In the genomic region with DNA sequence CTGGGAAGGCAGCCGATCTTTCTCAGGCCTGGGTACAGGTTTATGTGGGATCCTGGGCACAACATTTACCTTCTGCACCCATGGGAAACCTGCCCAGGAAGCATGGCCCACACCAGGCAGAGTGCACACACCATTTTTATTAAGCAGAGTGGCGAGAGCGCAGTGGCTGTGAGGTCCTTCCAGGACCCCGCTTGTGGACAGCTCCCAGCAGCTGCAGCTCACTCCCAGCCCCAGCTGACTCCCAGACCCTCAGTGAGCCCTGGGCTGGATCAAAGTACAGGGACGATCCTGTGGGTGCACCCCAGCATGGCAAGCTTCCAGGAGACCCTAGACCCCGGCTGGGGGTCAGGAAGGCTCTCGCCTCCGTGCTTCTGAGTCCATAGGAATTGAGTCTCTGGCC, we compare ENCODE assay signal across 16 cellular contexts.
DNase-seq lines count a peak whose midpoint lies in the region; ATAC-seq and TF ChIP-seq lines count a peak whose summit lies in the region.
"Had no signal": no experiment of that assay in that cellular context is flagged by ENCODE, and none has a peak within 500 bp of the region (broad histone marks: within the 10 kb centered on the region; RNA-seq: fewer than 3 reads in every experiment).

No MANE protein-coding gene starts in this region.

- no peak for ATAC-seq in Panc1
- no peak for ATAC-seq in HG02973 (IDR thresholded peaks at IDR 0.05; ENCODE audit: unreplicated experiment)
- ATAC-seq: naive thymus-derived CD4-positive, alpha-beta T cell had no signal

- H2BK15ac ChIP-seq in mesenchymal stem cell (ENCODE audit: low read depth, poor library complexity, severe bottlenecking), result no peak overlapping the region

- POLR2A ChIA-PET in Panc1 (lab: Charles Lee), result no interaction called here

- H2BK120ac ChIP-seq in mesenchymal stem cell (ENCODE audit: low read depth, low read length), result no peak overlapping the region

- peak; percentile 67 for DNase-seq in ELF-1 (ENCODE audit: low read depth, low spot score)
- DNase-seq in Panc1 (ENCODE audit: low read depth, low spot score), result no peak
- DNase-seq in fibroblast of pulmonary artery (ENCODE audit: low read depth), result peak; percentile 34
- DNase-seq in mesenchymal stem cell, result peak; percentile 6
- no peak for DNase-seq in hippocampal formation (lab: John Stamatoyannopoulos, UW)
- no peak for DNase-seq in HUDEP-2 (lab: John Stamatoyannopoulos, UW; ENCODE audit: unreplicated experiment in 76 of 76)
- no peak for DNase-seq in NCI-H128 (lab: John Stamatoyannopoulos, UW; ENCODE audit: unreplicated experiment)
- DNase-seq: activated CD4-positive, alpha-beta T cell treated with anti-CD3 and anti-CD28 coated beads, Interleukin-2, amount 50 U/mL, for 48 hours; hypothalamus; naive thymus-derived CD4-positive, alpha-beta T cell; NCI-H1417 treated with DMSO at 0.1 percent for 48 hours; NCI-H748 treated with DMSO at 0.1 percent for 48 hours; stimulated activated CD4-positive, alpha-beta T cell treated with anti-CD3 and anti-CD28 coated beads, Interleukin-12 subunit alpha, Interleukin-12 subunit beta, amount 100 ng/mL, for 4 hours; stimulated activated CD8-positive, alpha-beta memory T cell treated with anti-CD3 and anti-CD28 coated beads, Interleukin-4, amount 100 ng/mL, for 48 hours; SW 1271 had no signal

- no peak overlapping the region for H3K4ac ChIP-seq in mesenchymal stem cell (ENCODE audit: low read depth in 1 of 2, low read length in 2 of 2)

- CTCF ChIA-PET in Panc1 (lab: Charles Lee), result interaction anchor here (0.6 kb wide), 1 partner anchor 26 kb away, joined by 4 read pairs; no protein-coding TSS in a partner anchor

- H3K9ac ChIP-seq in mesenchymal stem cell (ENCODE audit: low read length), result no peak overlapping the region

- no peak overlapping the region for H3K4me2 ChIP-seq in mesenchymal stem cell (ENCODE audit: low read length, poor library complexity, severe bottlenecking)

- H4K91ac ChIP-seq in mesenchymal stem cell (ENCODE audit: low read length), result no peak overlapping the region

- H3K36me3 ChIP-seq in Panc1 (ENCODE audit: control insufficient read depth, insufficient read depth, low read length) (no peaks in the 10 kb centered on the region), mesenchymal stem cell (ENCODE audit: control insufficient read depth in 1 of 2, insufficient read depth in 2 of 2, low read depth in 1 of 2, low read length in 2 of 2) (no peaks in the 10 kb centered on the region)

- H3K27ac ChIP-seq in Panc1 (ENCODE audit: low read length), result peak overlapping the region; percentile 17; the same call in 1 of the 2 replicates
- no peak overlapping the region for H3K27ac ChIP-seq in mesenchymal stem cell (ENCODE audit: low read length, poor library complexity, severe bottlenecking)

- no peaks in the 10 kb centered on the region for H3K79me1 ChIP-seq in mesenchymal stem cell (replicated peaks; ENCODE audit: low read length, poor library complexity, severe bottlenecking)

- no peak overlapping the region for H3K14ac ChIP-seq in mesenchymal stem cell (ENCODE audit: low read length in 2 of 2)

- H3K4me3 ChIP-seq in Panc1 (ENCODE audit: low read depth in 2 of 2, low read length in 2 of 2) (no peak overlapping the region), fibroblast of pulmonary artery (replicated peaks; ENCODE audit: low read depth, low read length) (no peak overlapping the region), mesenchymal stem cell (ENCODE audit: insufficient read depth in 1 of 2, low read depth in 1 of 2, low read length in 2 of 2) (no peak overlapping the region)

- no peak overlapping the region for H3K23ac ChIP-seq in mesenchymal stem cell (ENCODE audit: low read length in 2 of 2)

- H3K9me3 ChIP-seq in Panc1 (ENCODE audit: control insufficient read depth, insufficient read depth, low read depth, low read length) (no peaks in the 10 kb centered on the region), mesenchymal stem cell (ENCODE audit: control insufficient read depth, low read length) (peaks cover 3% of the 10 kb centered on the region)

- intact Hi-C loops in Panc1 (cut with micrococcal nuclease; ENCODE audit: unreplicated experiment), result no loop called here

- no peak overlapping the region for H3K18ac ChIP-seq in mesenchymal stem cell (ENCODE audit: low read depth in 1 of 2, low read length in 2 of 2)

- H2BK12ac ChIP-seq in mesenchymal stem cell (ENCODE audit: low read length in 2 of 2), result no peak overlapping the region

- H2BK5ac ChIP-seq in mesenchymal stem cell (ENCODE audit: low read depth, low read length, poor library complexity, severe bottlenecking), result no peak overlapping the region

- H2AK5ac ChIP-seq in mesenchymal stem cell (ENCODE audit: low read length, severe bottlenecking), result no peak overlapping the region

- H3K27me3 ChIP-seq in Panc1 (ENCODE audit: control insufficient read depth, insufficient read depth, low read length) (no peaks in the 10 kb centered on the region), mesenchymal stem cell (ENCODE audit: control insufficient read depth in 1 of 2, insufficient read depth in 1 of 2, low read length in 2 of 2) (peaks cover 53 to 96% of the 10 kb centered on the region in 2 experiments)

- H2AFZ ChIP-seq in mesenchymal stem cell (ENCODE audit: low read depth, low read length), result no peak overlapping the region

- TF ChIP-seq CTCF in Panc1 (IDR thresholded peaks at IDR 0.05) (no peak), fibroblast of pulmonary artery (IDR thresholded peaks at IDR 0.05; ENCODE audit: low read length, missing control alignments) (no peak)

- WGBS in mesenchymal stem cell, result 46% methylated on average over 8 of the region's 8 CpGs

- no TSS peak for BruUV-seq in Panc1 (replicated peaks; lab: Mats Ljungman, UMichigan)

- no peak overlapping the region for H4K8ac ChIP-seq in mesenchymal stem cell (ENCODE audit: low read length)

- H3K4me1 ChIP-seq in Panc1 (ENCODE audit: control insufficient read depth, insufficient read depth, low read length) (peaks cover 31% of the 10 kb centered on the region), mesenchymal stem cell (ENCODE audit: control insufficient read depth, insufficient read depth, low read depth, low read length) (no peaks in the 10 kb centered on the region)

- in situ Hi-C loops in Panc1 (cut with HindIII; ENCODE audit: low pct_unique_long_range_greater_than_20kb, low sequenced_read_pairs), result no loop called here

Comparison
In these comparisons a context has a peak if more than half of its experiments do, and no peak if none do; other contexts are left out.
1. DNase-seq: peak in ELF-1 (single experiment), fibroblast of pulmonary artery (single experiment) and mesenchymal stem cell (single experiment); none in Panc1 (single experiment), hippocampal formation (0 of 2), HUDEP-2 (0 of 76) and NCI-H128 (single experiment).